In the genomic region with DNA sequence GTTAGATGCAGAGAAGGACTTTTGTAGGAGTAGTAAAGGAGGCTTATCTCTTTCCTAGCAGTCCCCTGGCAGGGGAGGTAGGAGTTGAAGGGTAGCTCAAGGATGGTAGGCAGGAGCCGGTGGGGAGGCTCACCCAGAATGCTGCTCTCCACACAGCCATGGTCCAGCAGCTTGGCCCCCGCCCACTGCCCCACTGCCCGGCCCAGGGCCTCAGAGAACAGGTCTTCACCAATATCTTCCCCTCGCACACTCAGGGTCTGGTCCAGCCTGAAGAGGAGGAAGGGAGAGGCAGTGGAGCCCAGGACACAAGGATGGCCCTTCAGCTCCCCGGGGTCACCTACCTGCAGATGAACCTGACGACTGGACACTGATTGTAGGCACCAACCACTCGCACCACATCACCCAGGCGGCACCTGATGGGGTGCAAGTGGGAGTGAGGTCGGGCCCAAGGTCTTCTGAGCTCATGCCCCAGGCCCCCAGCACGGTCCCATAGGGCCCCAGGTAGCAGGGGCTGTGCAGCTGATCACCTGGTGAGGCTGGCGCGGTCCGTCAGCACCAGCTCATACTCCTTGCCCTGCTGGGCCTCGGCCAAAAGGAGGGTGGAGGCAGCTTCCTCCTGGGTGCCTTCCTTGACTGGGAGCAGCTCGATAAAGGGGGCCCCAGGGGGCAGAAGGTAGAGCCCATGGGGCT, we compare ENCODE assay signal across 28 cellular contexts. TPM values are rescaled to one million over a fixed set of nuclear protein-coding genes. Genes with fewer than 3 reads are reported as not detected.
"Had no signal": no experiment of that assay in that cellular context is flagged by ENCODE, and none has a peak within 500 bp of the region (broad histone marks: within the 10 kb centered on the region; RNA-seq: fewer than 3 reads in every experiment).

No MANE protein-coding gene starts in this region.

- H3K27me3 Mint-ChIP-seq: activated B cell treated with CpG ODN at 0.5 μM for 24 hours; activated CD4-positive, alpha-beta memory T cell treated with anti-CD3 and anti-CD28 coated beads, Interleukin-2, amount 10 ng/mL, durations not matched to agents 7 days and 5 days; activated naive CD8-positive, alpha-beta T cell treated with anti-CD3 and anti-CD28 coated beads for 36 hours; T-cell had no signal

- H3K4me3 Mint-ChIP-seq: activated B cell treated with CpG ODN at 0.5 μM for 24 hours; activated CD4-positive, alpha-beta memory T cell treated with anti-CD3 and anti-CD28 coated beads, Interleukin-2, amount 10 ng/mL, durations not matched to agents 7 days and 5 days; activated naive CD4-positive, alpha-beta T cell treated with anti-CD3 and anti-CD28 coated beads, Interleukin-2, amount 10 ng/mL, durations not matched to agents 7 days and 5 days; activated naive CD8-positive, alpha-beta T cell treated with anti-CD3 and anti-CD28 coated beads for 36 hours; T-cell had no signal

- ATAC-seq: T-cell had no signal

- H3K9me3 Mint-ChIP-seq: activated B cell treated with CpG ODN at 0.5 μM for 24 hours; activated CD4-positive, alpha-beta memory T cell treated with anti-CD3 and anti-CD28 coated beads, Interleukin-2, amount 10 ng/mL, durations not matched to agents 7 days and 5 days; activated naive CD4-positive, alpha-beta T cell treated with anti-CD3 and anti-CD28 coated beads, Interleukin-2, amount 10 ng/mL, durations not matched to agents 7 days and 5 days; activated naive CD8-positive, alpha-beta T cell treated with anti-CD3 and anti-CD28 coated beads for 36 hours; activated T-helper 2 cell treated with anti-CD3 and anti-CD28 coated beads, Interferon-gamma antibody, Interleukin-2, Interleukin-4, amounts not matched to agents 10 μg/mL and 5 μg/mL and 100 μg/mL, durations not matched to agents 14 hours and 24 hours and 36 hours; T-cell had no signal

- DNase-seq: activated B cell treated with CpG ODN at 0.5 μM for 24 hours; activated CD4-positive, alpha-beta memory T cell treated with anti-CD3 and anti-CD28 coated beads, Interleukin-2, amount 10 ng/mL, durations not matched to agents 7 days and 5 days; activated CD4-positive, alpha-beta T cell treated with anti-CD3 and anti-CD28 coated beads for 1 hour; activated CD4-positive, alpha-beta T cell treated with anti-CD3 and anti-CD28 coated beads, Interleukin-2, amount 50 U/mL, for 1 hour; activated gamma-delta T cell treated with Interleukin-2 at 50 U/mL for 16 hours; activated naive CD4-positive, alpha-beta T cell treated with anti-CD3 and anti-CD28 coated beads, Interleukin-2, amount 10 ng/mL, durations not matched to agents 7 days and 5 days; activated naive CD8-positive, alpha-beta T cell treated with anti-CD3 and anti-CD28 coated beads for 36 hours; activated T-cell treated with anti-CD3 and anti-CD28 coated beads for 4 hours; activated T-cell treated with anti-CD3 and anti-CD28 coated beads, Interleukin-2, amount 50 U/mL, for 48 hours; brain microvascular endothelial cell; KG1; NCI-H1092; NCI-H1417 treated with DMSO at 0.1 percent for 48 hours; NCI-H1694 treated with DMSO at 0.1 percent for 48 hours; NCI-H2029 treated with DMSO at 0.1 percent for 48 hours; NCI-H524; Peyer's patch; SHP77; T-cell; T-helper 2 cell; T1000 had no signal

- H3K27me3 ChIP-seq: brain microvascular endothelial cell, cardiac muscle cell, Peyer's patch, SJSA1 had no signal

- H3K4me3 ChIP-seq: cardiac muscle cell, Peyer's patch, SJSA1 had no signal

- H3K9me3 ChIP-seq: Peyer's patch had no signal

- H3K36me3 ChIP-seq: brain microvascular endothelial cell, cardiac muscle cell, Peyer's patch, SJSA1 had no signal

- FAIRE-seq: TTC549 had no signal

- H3K27ac Mint-ChIP-seq: activated B cell treated with CpG ODN at 0.5 μM for 24 hours; activated CD4-positive, alpha-beta memory T cell treated with anti-CD3 and anti-CD28 coated beads, Interleukin-2, amount 10 ng/mL, durations not matched to agents 7 days and 5 days; activated naive CD4-positive, alpha-beta T cell treated with anti-CD3 and anti-CD28 coated beads, Interleukin-2, amount 10 ng/mL, durations not matched to agents 7 days and 5 days; activated naive CD8-positive, alpha-beta T cell treated with anti-CD3 and anti-CD28 coated beads for 36 hours; activated T-helper 2 cell treated with anti-CD3 and anti-CD28 coated beads, Interferon-gamma antibody, Interleukin-2, Interleukin-4, amounts not matched to agents 10 μg/mL and 5 μg/mL and 100 μg/mL, durations not matched to agents 14 hours and 24 hours and 36 hours; T-cell had no signal

- H3K36me3 Mint-ChIP-seq: activated naive CD8-positive, alpha-beta T cell treated with anti-CD3 and anti-CD28 coated beads for 36 hours had no signal

- H3K27ac ChIP-seq: brain microvascular endothelial cell, cardiac muscle cell, Peyer's patch, RWPE1, SJSA1 had no signal

RNA-seq across cellular contexts. Expression of a gene that starts 5.4 kb away (rescaled TPM):
- total RNA-seq: activated B cell treated with CpG ODN at 0.5 μM for 24 hours; activated CD4-positive, alpha-beta memory T cell treated with anti-CD3 and anti-CD28 coated beads, Interleukin-2, amount 10 ng/mL, durations not matched to agents 7 days and 5 days; activated CD8-positive, alpha-beta memory T cell treated with anti-CD3 and anti-CD28 coated beads for 36 hours; activated naive CD8-positive, alpha-beta T cell treated with anti-CD3 and anti-CD28 coated beads for 36 hours; activated T-helper 2 cell treated with anti-CD3 and anti-CD28 coated beads, Interferon-gamma antibody, Interleukin-2, Interleukin-4, amounts not matched to agents 10 μg/mL and 5 μg/mL and 100 μg/mL, durations not matched to agents 14 hours and 24 hours and 36 hours; MCF 10A; Peyer's patch; SJSA1; T-cell had no signal

RNA-seq across cellular contexts. Expression of a gene that starts 9.7 kb away (rescaled TPM):
- total RNA-seq: cardiac muscle cell, MCF 10A, SJSA1 had no signal
